20 cellular contexts compared by ENCODE assay signal in the genomic region with DNA sequence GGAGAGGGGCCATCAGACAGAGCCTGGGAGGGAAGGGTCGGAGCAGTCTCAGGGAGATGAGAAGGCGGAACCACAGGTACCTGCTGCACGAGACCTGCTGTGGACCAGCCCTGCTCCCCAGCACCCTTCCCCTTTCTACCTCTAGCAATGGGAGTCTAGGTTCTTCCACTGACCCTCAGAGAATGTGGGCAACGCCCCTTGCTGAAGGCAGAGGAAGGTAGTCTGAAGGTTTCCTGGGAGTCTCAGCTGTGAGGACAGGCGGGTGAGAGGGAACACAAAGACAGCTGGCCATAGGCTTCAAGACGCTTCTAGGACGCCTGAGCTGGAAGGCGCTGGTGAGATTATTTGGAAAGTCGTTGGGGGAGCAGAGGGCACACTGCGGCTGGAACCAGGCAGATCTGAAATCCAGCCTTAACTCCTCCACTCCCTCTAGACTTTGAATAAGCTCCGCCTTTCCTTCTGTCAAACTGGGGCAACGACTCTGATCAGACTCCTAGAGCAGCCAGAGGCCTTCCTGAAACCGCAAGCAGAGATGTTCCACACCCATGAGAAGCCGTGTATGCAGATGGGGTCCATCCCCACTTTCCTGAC. TPM values are rescaled to one million over a fixed set of nuclear protein-coding genes. Genes with fewer than 3 reads are reported as not detected.
DNase-seq lines count a peak whose midpoint lies in the region; ATAC-seq and TF ChIP-seq lines count a peak whose summit lies in the region.
"Had no signal": no experiment of that assay in that cellular context is flagged by ENCODE, and none has a peak within 500 bp of the region (broad histone marks: within the 10 kb centered on the region; RNA-seq: fewer than 3 reads in every experiment).

No MANE protein-coding gene starts in this region.

- H3K4me1 Mint-ChIP-seq in activated B cell treated with CpG ODN at 0.5 μM for 24 hours (peaks cover 52% of the 10 kb centered on the region), neural crest cell (peaks cover 65% of the 10 kb centered on the region), neural progenitor cell (peaks cover 65% of the 10 kb centered on the region)

- H3K9ac ChIP-seq in HUES48 (ENCODE audit: low read depth, low read length) (no peak overlapping the region), neural progenitor cell (no peak overlapping the region)

- peaks cover 18% of the 10 kb centered on the region for H4K20me1 ChIP-seq in neural progenitor cell (ENCODE audit: low read depth)

- TF ChIP-seq CTCF in C4-2B (conservative IDR thresholded peaks at IDR 0.05) (no peak), activated B cell treated with CpG ODN at 0.5 μM for 24 hours (IDR thresholded peaks at IDR 0.05) (no peak), neural crest cell (conservative IDR thresholded peaks at IDR 0.05) (no peak), neural progenitor cell (IDR thresholded peaks at IDR 0.05) (no peak)

- CTCF ChIA-PET in activated B cell treated with CpG ODN at 0.5 μM for 24 hours (lab: Charles Lee), result interaction anchor here (7.7 to 18.8 kb wide), 3 partner anchors 46 to 316 kb away, joined by 160 to 628 read pairs (median 298); no protein-coding TSS in a partner anchor

- H3K36me3 Mint-ChIP-seq in activated B cell treated with CpG ODN at 0.5 μM for 24 hours (ENCODE audit: low read depth) (peaks cover 11% of the 10 kb centered on the region), neural crest cell (ENCODE audit: low read depth) (no peaks in the 10 kb centered on the region), neural progenitor cell (peaks cover 12% of the 10 kb centered on the region)
- H3K36me3 Mint-ChIP-seq: CD4-positive, CD25-positive, alpha-beta regulatory T cell; mesothelial cell of epicardium; natural killer cell had no signal

- H3K4me3 ChIP-seq in HUES48 (ENCODE audit: low read depth, low read length), result no peak overlapping the region
- no peak overlapping the region for H3K4me3 ChIP-seq in neural progenitor cell
- H3K4me3 ChIP-seq: heart left ventricle had no signal

- H3K9me3 ChIP-seq in HUES48 (ENCODE audit: control insufficient read depth, insufficient read depth, low read length) (no peaks in the 10 kb centered on the region), neural progenitor cell (ENCODE audit: low read depth) (no peaks in the 10 kb centered on the region)
- H3K9me3 ChIP-seq: heart left ventricle had no signal

- H3K4me1 ChIP-seq in HUES48 (ENCODE audit: control insufficient read depth, insufficient read depth, low read length) (peaks cover 19% of the 10 kb centered on the region), neural progenitor cell (peaks cover 45% of the 10 kb centered on the region)

- H3K27ac ChIP-seq in C4-2B (peak overlapping the region; percentile 52; the same call in 1 of the 2 replicates), HUES48 (ENCODE audit: low read depth, low read length) (peak overlapping the region; percentile 24), neural progenitor cell (no peak overlapping the region)
- H3K27ac ChIP-seq: heart left ventricle had no signal

- POLR2A ChIA-PET in activated B cell treated with CpG ODN at 0.5 μM for 24 hours (lab: Charles Lee), result no interaction called here

- H2AFZ ChIP-seq in neural progenitor cell (replicated peaks), result no peak overlapping the region

- DNase-seq in activated B cell treated with CpG ODN at 0.5 μM for 24 hours (no peak), neural crest cell (ENCODE audit: low read depth, low spot score) (no peak), NAMALWA (ENCODE audit: low spot score) (no peak), neural progenitor cell (ENCODE audit: low spot score) (no peak), foreskin melanocyte (no peak)
- DNase-seq in stimulated activated naive CD4-positive, alpha-beta T cell (lab: John Stamatoyannopoulos, UW), result no peak
- DNase-seq: activated CD8-positive, alpha-beta T cell treated with anti-CD3 and anti-CD28 coated beads, Interleukin-2, amount 10 ng/mL, durations not matched to agents 7 days and 5 days; activated naive CD4-positive, alpha-beta T cell treated with anti-CD3 and anti-CD28 coated beads for 36 hours; activated T-cell treated with anti-CD3 and anti-CD28 coated beads, Interleukin-2, amount 50 U/mL, for 24 hours; CD4-positive, CD25-positive, alpha-beta regulatory T cell; heart left ventricle; Kasumi-1; natural killer cell; NCI-H1048; NCI-H2081 treated with DMSO at 0.1 percent for 48 hours; stimulated activated CD4-positive, alpha-beta T cell treated with anti-CD3 and anti-CD28 coated beads, Interleukin-15, amount 100 ng/mL, for 24 hours had no signal

- H3K4me3 Mint-ChIP-seq in activated B cell treated with CpG ODN at 0.5 μM for 24 hours, result no peak overlapping the region
- peak overlapping the region; percentile 12 for H3K4me3 Mint-ChIP-seq in neural crest cell
- no peak overlapping the region for H3K4me3 Mint-ChIP-seq in neural progenitor cell
- H3K4me3 Mint-ChIP-seq: activated CD8-positive, alpha-beta T cell treated with anti-CD3 and anti-CD28 coated beads, Interleukin-2, amount 10 ng/mL, durations not matched to agents 7 days and 5 days; activated naive CD4-positive, alpha-beta T cell treated with anti-CD3 and anti-CD28 coated beads for 36 hours; activated T-cell treated with anti-CD3 and anti-CD28 coated beads, Interleukin-2, amount 50 U/mL, for 24 hours; CD4-positive, CD25-positive, alpha-beta regulatory T cell; mesothelial cell of epicardium; natural killer cell had no signal

- H3K36me3 ChIP-seq in HUES48 (ENCODE audit: control insufficient read depth, insufficient read depth, low read length) (peaks cover 20% of the 10 kb centered on the region), neural progenitor cell (no peaks in the 10 kb centered on the region)
- H3K36me3 ChIP-seq: heart left ventricle had no signal

- H3K27me3 Mint-ChIP-seq in activated B cell treated with CpG ODN at 0.5 μM for 24 hours (no peaks in the 10 kb centered on the region), neural crest cell (ENCODE audit: low read depth) (no peaks in the 10 kb centered on the region), neural progenitor cell (ENCODE audit: insufficient read depth, low read depth) (no peaks in the 10 kb centered on the region)

- H3K9me3 Mint-ChIP-seq in activated B cell treated with CpG ODN at 0.5 μM for 24 hours (no peaks in the 10 kb centered on the region), neural crest cell (no peaks in the 10 kb centered on the region), neural progenitor cell (no peaks in the 10 kb centered on the region)
- H3K9me3 Mint-ChIP-seq: activated naive CD4-positive, alpha-beta T cell treated with anti-CD3 and anti-CD28 coated beads for 36 hours; activated T-cell treated with anti-CD3 and anti-CD28 coated beads, Interleukin-2, amount 50 U/mL, for 24 hours; mesothelial cell of epicardium; natural killer cell had no signal

- H3F3A ChIP-seq in neural progenitor cell (ENCODE audit: low read depth), result peaks cover 31% of the 10 kb centered on the region

- H3K79me2 ChIP-seq in neural progenitor cell (ENCODE audit: low read depth), result peaks cover 15% of the 10 kb centered on the region

- no peak overlapping the region for H3K4me2 ChIP-seq in neural progenitor cell

- H3K27ac Mint-ChIP-seq in activated B cell treated with CpG ODN at 0.5 μM for 24 hours, result peak overlapping the region; percentile 18
- peak overlapping the region; percentile 71 for H3K27ac Mint-ChIP-seq in neural crest cell (ENCODE audit: unreplicated experiment)
- no peak overlapping the region for H3K27ac Mint-ChIP-seq in neural progenitor cell
- H3K27ac Mint-ChIP-seq: activated CD8-positive, alpha-beta T cell treated with anti-CD3 and anti-CD28 coated beads, Interleukin-2, amount 10 ng/mL, durations not matched to agents 7 days and 5 days; activated naive CD4-positive, alpha-beta T cell treated with anti-CD3 and anti-CD28 coated beads for 36 hours; activated T-cell treated with anti-CD3 and anti-CD28 coated beads, Interleukin-2, amount 50 U/mL, for 24 hours; CD4-positive, CD25-positive, alpha-beta regulatory T cell; mesothelial cell of epicardium; natural killer cell had no signal

- intact Hi-C loops in activated B cell treated with CpG ODN at 0.5 μM for 24 hours (cut with micrococcal nuclease), result loop anchor here (10.0 kb wide), 1 partner anchor 1163 kb away; no protein-coding TSS in a partner anchor

- H3K27me3 ChIP-seq in HUES48 (ENCODE audit: control insufficient read depth, insufficient read depth, low read length) (no peaks in the 10 kb centered on the region), neural progenitor cell (no peaks in the 10 kb centered on the region)
- H3K27me3 ChIP-seq: heart left ventricle had no signal

- no peak for ATAC-seq in activated B cell treated with CpG ODN at 0.5 μM for 24 hours (ENCODE audit: low read depth)
- ATAC-seq: activated CD8-positive, alpha-beta T cell treated with anti-CD3 and anti-CD28 coated beads, Interleukin-2, amount 10 ng/mL, durations not matched to agents 7 days and 5 days; heart left ventricle; natural killer cell; sciatic nerve had no signal

RNA-seq across cellular contexts. Expression of gene SLC45A3, which starts 18.1 kb away (rescaled TPM):
- 6.9 and 7.4 TPM in 2 replicates for total RNA-seq in activated B cell treated with CpG ODN at 0.5 μM for 24 hours
- 13.1 and 14.0 TPM in 2 replicates for total RNA-seq in neural crest cell
- total RNA-seq in neural progenitor cell (ENCODE audit: low replicate concordance), result 5.1 and 8.9 TPM in 2 replicates

RNA-seq across cellular contexts. Expression of gene ELK4, which starts 30.4 kb away (rescaled TPM):
- total RNA-seq in activated B cell treated with CpG ODN at 0.5 μM for 24 hours (130 and 141 TPM in 2 replicates), neural crest cell (30.1 and 33.1 TPM in 2 replicates), neural progenitor cell (ENCODE audit: low replicate concordance) (24.9 and 36.6 TPM in 2 replicates)
